Comparison of ENCODE assay signal across 8 cellular contexts in genomic region chr1:223531742-223532341, GRCh38.
A peak's percentile ranks its signal among the peaks of the same experiment; 100 is the strongest.
DNase-seq lines count a peak whose midpoint lies in the region; ATAC-seq and TF ChIP-seq lines count a peak whose summit lies in the region.

No MANE protein-coding gene starts in this region.

- peak; percentile 87 for TF ChIP-seq CTCF in Calu3 (IDR thresholded peaks at IDR 0.05; ENCODE audit: unreplicated experiment)
- peak; percentile 80 for TF ChIP-seq CTCF in VCaP (conservative IDR thresholded peaks at IDR 0.05)
- peak; percentile 38 for TF ChIP-seq CTCF in mesothelial cell of epicardium (IDR thresholded peaks at IDR 0.05; ENCODE audit: unreplicated experiment)

- H3K4me1 Mint-ChIP-seq in Calu3 (ENCODE audit: low read depth, unreplicated experiment) = no peaks in the 10 kb centered on the region
- H3K4me1 Mint-ChIP-seq in mesothelial cell of epicardium = no peaks in the 10 kb centered on the region

- no peak for ATAC-seq in GM21576 (IDR thresholded peaks at IDR 0.05; ENCODE audit: unreplicated experiment)

- H4K20me1 ChIP-seq in GM23248 (ENCODE audit: insufficient read depth) = no peaks in the 10 kb centered on the region

- H3K4me2 ChIP-seq in GM23248 (ENCODE audit: unreplicated experiment) = no peak overlapping the region

- no TSS peak for BruUV-seq in Calu3 (replicated peaks; lab: Mats Ljungman, UMichigan)

- H3K4me3 Mint-ChIP-seq in Calu3 (ENCODE audit: low read depth, unreplicated experiment) (no peak overlapping the region), mesothelial cell of epicardium (no peak overlapping the region)

- H3K27ac ChIP-seq in GM23248 = no peak overlapping the region
- no peak overlapping the region for H3K27ac ChIP-seq in VCaP
- H3K27ac ChIP-seq in substantia nigra (ENCODE audit: low read depth, low read length, poor library complexity, severe bottlenecking) = no peak overlapping the region

- peak; percentile 85 for DNase-seq in Calu3
- peak; percentile 49 for DNase-seq in GM23248
- DNase-seq in NCI-H1930 (lab: John Stamatoyannopoulos, UW) = peak; percentile 5 to 7
- peak; percentile 12 for DNase-seq in effector CD4-positive, alpha-beta T cell
- DNase-seq in mesothelial cell of epicardium (ENCODE audit: low spot score in 2 of 2, unreplicated experiment in 2 of 2) = peak in 1 of 2 experiments; percentile 62
- DNase-seq in substantia nigra (lab: John Stamatoyannopoulos, UW) = peak in 34 of 49 donors; percentile 2 to 64 (median 38)

- H3K9me3 ChIP-seq in GM23248 (ENCODE audit: low read depth) = no peaks in the 10 kb centered on the region

- no peaks in the 10 kb centered on the region for H3K36me3 ChIP-seq in GM23248 (ENCODE audit: low read depth)

- in situ Hi-C loops in GM23248 (cut with MboI) = no loop called here

- H3K36me3 Mint-ChIP-seq in Calu3 (ENCODE audit: insufficient read depth, unreplicated experiment) (peaks cover 8% of the 10 kb centered on the region), mesothelial cell of epicardium (no peaks in the 10 kb centered on the region)

- no peaks in the 10 kb centered on the region for H3K9me3 Mint-ChIP-seq in Calu3 (ENCODE audit: low read depth, unreplicated experiment)
- no peaks in the 10 kb centered on the region for H3K9me3 Mint-ChIP-seq in mesothelial cell of epicardium

- no peak overlapping the region for H2AFZ ChIP-seq in GM23248

- no peaks in the 10 kb centered on the region for H3K4me1 ChIP-seq in GM23248 (ENCODE audit: insufficient read depth)

- H3K9me2 ChIP-seq in GM23248 (ENCODE audit: insufficient read depth) = no peaks in the 10 kb centered on the region

- no peak overlapping the region for H3K4me3 ChIP-seq in GM23248

- H3K9ac ChIP-seq in GM23248 = no peak overlapping the region

- peaks cover 47% of the 10 kb centered on the region for H3K27me3 ChIP-seq in GM23248 (replicated peaks; ENCODE audit: insufficient read depth)

- H3K27ac Mint-ChIP-seq in Calu3 (ENCODE audit: unreplicated experiment) (no peak overlapping the region), mesothelial cell of epicardium (no peak overlapping the region)

- 56 to 58% methylated on average over 11 of the region's 11 CpGs for WGBS in GM23248 (ENCODE audit: low coverage in 1 of 2, low lambda C conversion rate in 2 of 2, missing lambda C conversion rate in 2 of 2), 2 experiments

- H3F3A ChIP-seq in GM23248 (ENCODE audit: insufficient read depth) = no peaks in the 10 kb centered on the region

- intact Hi-C loops in Calu3 (cut with micrococcal nuclease; ENCODE audit: unreplicated experiment) = loop anchor here (1.0 to 2.0 kb wide), 4 partner anchors 139 to 397 kb away; no protein-coding TSS in a partner anchor

- H3K27me3 Mint-ChIP-seq in Calu3 (ENCODE audit: unreplicated experiment) (peaks cover 58% of the 10 kb centered on the region), mesothelial cell of epicardium (ENCODE audit: low read depth) (peaks cover 77% of the 10 kb centered on the region)

- no peaks in the 10 kb centered on the region for H3K79me2 ChIP-seq in GM23248 (ENCODE audit: insufficient read depth)

- CTCF ChIA-PET in Calu3 (lab: Charles Lee) = interaction anchor here (0.7 to 1.5 kb wide), 5 partner anchors 138 to 398 kb away, joined by 3 to 7 read pairs (median 4); no protein-coding TSS in a partner anchor
